In genomic region chr3:195297446-195297845, GRCh38 we compare ENCODE assay signal across 22 cellular contexts. TPM values are rescaled to one million over a fixed set of nuclear protein-coding genes. Genes with fewer than 3 reads are reported as not detected.
DNase-seq lines count a peak whose midpoint lies in the region; ATAC-seq and TF ChIP-seq lines count a peak whose summit lies in the region.
"Had no signal": no experiment of that assay in that cellular context is flagged by ENCODE, and none has a peak within 500 bp of the region (broad histone marks: within the 10 kb centered on the region; RNA-seq: fewer than 3 reads in every experiment).

No MANE protein-coding gene starts in this region.

- no peak for TF ChIP-seq CTCF in natural killer cell (IDR thresholded peaks at IDR 0.05)

- ATAC-seq in natural killer cell (no peak), GM21381 (IDR thresholded peaks at IDR 0.05; ENCODE audit: unreplicated experiment) (peak; percentile 51), HG03571 (IDR thresholded peaks at IDR 0.05; ENCODE audit: unreplicated experiment) (peak; percentile 68), right cardiac atrium (no peak)
- ATAC-seq in natural killer cell treated with Interleukin-12 subunit alpha and Interleukin-12 subunit beta and Interleukin-15 and Interleukin-18, amount 100 ng/mL, for 72 hours, result no peak
- ATAC-seq: left cardiac atrium, psoas muscle had no signal

- H3K27me3 ChIP-seq in right cardiac atrium (ENCODE audit: control insufficient read depth, insufficient read depth), result no peaks in the 10 kb centered on the region
- H3K27me3 ChIP-seq: esophagus muscularis mucosa, neural progenitor cell, uterus had no signal

- no peak overlapping the region for H3K4me3 Mint-ChIP-seq in natural killer cell
- no peak overlapping the region for H3K4me3 Mint-ChIP-seq in natural killer cell treated with Interleukin-12 subunit alpha and Interleukin-12 subunit beta and Interleukin-15 and Interleukin-18, amount 100 ng/mL, for 72 hours
- H3K4me3 Mint-ChIP-seq: neural progenitor cell had no signal

- H3K4me3 ChIP-seq in right cardiac atrium (ENCODE audit: low read length), result no peak overlapping the region
- H3K4me3 ChIP-seq: esophagus muscularis mucosa, neural progenitor cell, psoas muscle, uterus had no signal

- peaks cover 0 to 5% of the 10 kb centered on the region in 2 donors for H3K4me1 Mint-ChIP-seq in natural killer cell
- H3K4me1 Mint-ChIP-seq in natural killer cell treated with Interleukin-12 subunit alpha and Interleukin-12 subunit beta and Interleukin-15 and Interleukin-18, amount 100 ng/mL, for 72 hours (ENCODE audit: low read depth in 2 of 2), result peaks cover 3 to 8% of the 10 kb centered on the region in 2 donors
- H3K4me1 Mint-ChIP-seq: neural progenitor cell had no signal

- no peaks in the 10 kb centered on the region for H3K27me3 Mint-ChIP-seq in natural killer cell (ENCODE audit: low read depth in 2 of 2)
- no peaks in the 10 kb centered on the region for H3K27me3 Mint-ChIP-seq in natural killer cell treated with Interleukin-12 subunit alpha and Interleukin-12 subunit beta and Interleukin-15 and Interleukin-18, amount 100 ng/mL, for 72 hours

- DNase-seq in natural killer cell (no peak), KBM-7 (no peak), right cardiac atrium (no peak), RKO (ENCODE audit: low spot score) (no peak)
- DNase-seq in natural killer cell treated with Interleukin-12 subunit alpha and Interleukin-12 subunit beta and Interleukin-15 and Interleukin-18, amount 100 ng/mL, for 72 hours (ENCODE audit: low spot score), result no peak
- no peak for DNase-seq in stimulated activated naive CD4-positive, alpha-beta T cell (lab: John Stamatoyannopoulos, UW)
- DNase-seq: activated CD4-positive, alpha-beta T cell treated with anti-CD3 and anti-CD28 coated beads for 4 hours; C1 segment of cervical spinal cord; central memory CD4-positive, alpha-beta T cell; DMS53; left cardiac atrium; NCI-H1092; NCI-H2081 treated with DMSO at 0.1 percent for 48 hours; NCI-H510A treated with DMSO at 0.1 percent for 48 hours; psoas muscle; small intestine; stimulated activated CD4-positive, alpha-beta T cell treated with anti-CD3 and anti-CD28 coated beads, Interleukin-4, amount 100 ng/mL, for 1 hour; uterus had no signal

- H3K27ac Mint-ChIP-seq in natural killer cell, result peak overlapping the region; percentile 1 to 39
- H3K27ac Mint-ChIP-seq in natural killer cell treated with Interleukin-12 subunit alpha and Interleukin-12 subunit beta and Interleukin-15 and Interleukin-18, amount 100 ng/mL, for 72 hours, result peak overlapping the region in 1 of 2 donors; percentile 47
- H3K27ac Mint-ChIP-seq: neural progenitor cell had no signal

- peaks cover 8% of the 10 kb centered on the region for H3K36me3 Mint-ChIP-seq in natural killer cell
- peaks cover 11% of the 10 kb centered on the region for H3K36me3 Mint-ChIP-seq in natural killer cell treated with Interleukin-12 subunit alpha and Interleukin-12 subunit beta and Interleukin-15 and Interleukin-18, amount 100 ng/mL, for 72 hours

- no peaks in the 10 kb centered on the region for H3K4me1 ChIP-seq in right cardiac atrium (ENCODE audit: control insufficient read depth, insufficient read depth, low read length)
- H3K4me1 ChIP-seq: esophagus muscularis mucosa, neural progenitor cell, psoas muscle, uterus had no signal

- no peak overlapping the region for H3K27ac ChIP-seq in right cardiac atrium (ENCODE audit: low read length)
- H3K27ac ChIP-seq: esophagus muscularis mucosa, neural progenitor cell, psoas muscle, uterus had no signal

- intact Hi-C loops in natural killer cell (cut with micrococcal nuclease), result no loop called here
- intact Hi-C loops in right cardiac atrium (cut with DNase I), result no loop called here

- H3K9me3 ChIP-seq in right cardiac atrium (ENCODE audit: control insufficient read depth, low read length), result no peaks in the 10 kb centered on the region
- H3K9me3 ChIP-seq: esophagus muscularis mucosa, psoas muscle, uterus had no signal

- H3K9me3 Mint-ChIP-seq in natural killer cell, result no peaks in the 10 kb centered on the region
- H3K9me3 Mint-ChIP-seq in natural killer cell treated with Interleukin-12 subunit alpha and Interleukin-12 subunit beta and Interleukin-15 and Interleukin-18, amount 100 ng/mL, for 72 hours, result no peaks in the 10 kb centered on the region
- H3K9me3 Mint-ChIP-seq: neural progenitor cell had no signal

- in situ Hi-C loops in KBM-7 (cut with MboI; ENCODE audit: low pct_unique_long_range_greater_than_20kb, low sequenced_read_pairs), result no loop called here

RNA-seq across cellular contexts. Expression of gene XXYLT1, which starts 26.5 kb away (rescaled TPM):
- total RNA-seq in natural killer cell, result 10 to 100 TPM in 2 of 3 donors, 1 to 10 TPM in 1; 8.7 to 13.6 (median 10.2) TPM
- total RNA-seq in natural killer cell treated with Interleukin-12 subunit alpha and Interleukin-12 subunit beta and Interleukin-15 and Interleukin-18, amount 100 ng/mL, for 72 hours, result 10 to 100 TPM; 10.5 to 16.2 TPM
- total RNA-seq in right cardiac atrium, result 1 to 10 TPM; 4.3 to 6.2 (median 4.9) TPM
- polyA plus RNA-seq in right cardiac atrium, result 3.3 TPM

Comparison
In these comparisons a context has a peak if more than half of its experiments do, and no peak if none do; other contexts are left out.
1. ATAC-seq: peak in GM21381 (single experiment) and HG03571 (single experiment); none in natural killer cell (0 of 3), natural killer cell treated with Interleukin-12 subunit alpha and Interleukin-12 subunit beta and Interleukin-15 and Interleukin-18, amount 100 ng/mL, for 72 hours (0 of 2) and right cardiac atrium (0 of 2).